In genomic region chr4:148854203-148854602, GRCh38 we compare ENCODE assay signal across 28 cellular contexts.
"Had no signal": no experiment of that assay in that cellular context is flagged by ENCODE, and none has a peak within 500 bp of the region (broad histone marks: within the 10 kb centered on the region; RNA-seq: fewer than 3 reads in every experiment).

No MANE protein-coding gene starts in this region.

- H3K36me3 Mint-ChIP-seq: activated CD4-positive, alpha-beta memory T cell treated with anti-CD3 and anti-CD28 coated beads for 36 hours; activated CD8-positive, alpha-beta memory T cell treated with anti-CD3 and anti-CD28 coated beads, Interleukin-2, amount 10 ng/mL, durations not matched to agents 7 days and 5 days; brain; immature natural killer cell had no signal

- H3K36me3 ChIP-seq: esophagus muscularis mucosa, gastroesophageal sphincter, heart right ventricle, prostate gland, suprapubic skin, transverse colon, vagina had no signal

- H3K4me1 ChIP-seq: prostate gland, suprapubic skin, vagina had no signal

- H3K9me3 ChIP-seq: gastroesophageal sphincter, prostate gland, transverse colon, vagina had no signal

- H3K4me3 Mint-ChIP-seq: activated B cell treated with CpG ODN at 0.5 μM for 24 hours; activated CD4-positive, alpha-beta memory T cell treated with anti-CD3 and anti-CD28 coated beads for 36 hours; activated CD8-positive, alpha-beta memory T cell treated with anti-CD3 and anti-CD28 coated beads, Interleukin-2, amount 10 ng/mL, durations not matched to agents 7 days and 5 days; activated naive CD4-positive, alpha-beta T cell treated with anti-CD3 and anti-CD28 coated beads for 36 hours; brain; central memory CD8-positive, alpha-beta T cell; immature natural killer cell; naive B cell; neural crest cell had no signal

- H3K27me3 Mint-ChIP-seq: activated B cell treated with CpG ODN at 0.5 μM for 24 hours; activated CD4-positive, alpha-beta memory T cell treated with anti-CD3 and anti-CD28 coated beads for 36 hours; activated CD8-positive, alpha-beta memory T cell treated with anti-CD3 and anti-CD28 coated beads, Interleukin-2, amount 10 ng/mL, durations not matched to agents 7 days and 5 days; central memory CD8-positive, alpha-beta T cell had no signal

- H3K27ac ChIP-seq: coronary artery, esophagus muscularis mucosa, gastroesophageal sphincter, heart right ventricle, prostate gland, suprapubic skin, vagina had no signal

- H3K9me3 Mint-ChIP-seq: activated T-helper 2 cell treated with anti-CD3 and anti-CD28 coated beads, Interferon-gamma antibody, Interleukin-2, Interleukin-4, amounts not matched to agents 10 μg/mL and 5 μg/mL and 100 μg/mL, durations not matched to agents 14 hours and 24 hours and 36 hours had no signal

- H3K4me1 Mint-ChIP-seq: activated B cell treated with CpG ODN at 0.5 μM for 24 hours; activated CD8-positive, alpha-beta memory T cell treated with anti-CD3 and anti-CD28 coated beads, Interleukin-2, amount 10 ng/mL, durations not matched to agents 7 days and 5 days; brain; central memory CD8-positive, alpha-beta T cell; immature natural killer cell; neural crest cell had no signal

- H3K27me3 ChIP-seq: esophagus muscularis mucosa, gastroesophageal sphincter, heart right ventricle, suprapubic skin, transverse colon, vagina had no signal

- DNase-seq: activated B cell treated with CpG ODN at 0.5 μM for 24 hours; activated CD4-positive, alpha-beta memory T cell treated with anti-CD3 and anti-CD28 coated beads for 36 hours; activated CD4-positive, alpha-beta T cell treated with anti-CD3 and anti-CD28 coated beads for 4 hours; activated CD8-positive, alpha-beta memory T cell treated with anti-CD3 and anti-CD28 coated beads, Interleukin-2, amount 10 ng/mL, durations not matched to agents 7 days and 5 days; activated naive CD4-positive, alpha-beta T cell treated with anti-CD3 and anti-CD28 coated beads for 36 hours; activated T-cell treated with anti-CD3 and anti-CD28 coated beads, Interleukin-2, amount 50 U/mL, for 1 hour; anterior cingulate cortex; heart right ventricle; immature natural killer cell; left cardiac atrium; midbrain; naive B cell; right cardiac atrium; stimulated activated naive CD8-positive, alpha-beta T cell treated with anti-CD3 and anti-CD28 coated beads, Interleukin-15, Interleukin-2, amounts not matched to agents 100 U/mL and 50 U/mL, for 24 hours; T-helper 1 cell; T-helper 9 cell; transverse colon had no signal

- H3K27ac Mint-ChIP-seq: activated B cell treated with CpG ODN at 0.5 μM for 24 hours; activated CD4-positive, alpha-beta memory T cell treated with anti-CD3 and anti-CD28 coated beads for 36 hours; activated CD8-positive, alpha-beta memory T cell treated with anti-CD3 and anti-CD28 coated beads, Interleukin-2, amount 10 ng/mL, durations not matched to agents 7 days and 5 days; activated naive CD4-positive, alpha-beta T cell treated with anti-CD3 and anti-CD28 coated beads for 36 hours; activated T-helper 2 cell treated with anti-CD3 and anti-CD28 coated beads, Interferon-gamma antibody, Interleukin-2, Interleukin-4, amounts not matched to agents 10 μg/mL and 5 μg/mL and 100 μg/mL, durations not matched to agents 14 hours and 24 hours and 36 hours; brain; immature natural killer cell; naive B cell had no signal

- H3K4me3 ChIP-seq: coronary artery, esophagus muscularis mucosa, gastroesophageal sphincter, heart right ventricle, lung, prostate gland, suprapubic skin, transverse colon, vagina had no signal
